ENCODE assay signal across 20 cellular contexts in genomic region chr7:128074736-128075135, GRCh38. TPM values are rescaled to one million over a fixed set of nuclear protein-coding genes. Genes with fewer than 3 reads are reported as not detected.
DNase-seq lines count a peak whose midpoint lies in the region; ATAC-seq and TF ChIP-seq lines count a peak whose summit lies in the region.
"Had no signal": no experiment of that assay in that cellular context is flagged by ENCODE, and none has a peak within 500 bp of the region (broad histone marks: within the 10 kb centered on the region; RNA-seq: fewer than 3 reads in every experiment).

No MANE protein-coding gene starts in this region.

- H3K4me1 ChIP-seq in HEK293 (ENCODE audit: control insufficient read depth, insufficient read depth, low read length), result no peaks in the 10 kb centered on the region
- peaks cover 0 to 30% (median 13%) of the 10 kb centered on the region in 6 donors for H3K4me1 ChIP-seq in spleen
- H3K4me1 ChIP-seq: A549, HAP-1 had no signal

- no peaks in the 10 kb centered on the region for H3K27me3 Mint-ChIP-seq in activated T-cell treated with anti-CD3 and anti-CD28 coated beads, Interleukin-2, amount 50 U/mL, for 24 hours
- no peaks in the 10 kb centered on the region for H3K27me3 Mint-ChIP-seq in activated T-cell treated with anti-CD3 and anti-CD28 coated beads, Interleukin-2, amount 50 U/mL, for 72 hours (ENCODE audit: low read depth)
- H3K27me3 Mint-ChIP-seq in chondrocyte (ENCODE audit: low read depth), result no peaks in the 10 kb centered on the region

- no peak for DNase-seq in activated T-cell treated with anti-CD3 and anti-CD28 coated beads, Interleukin-2, amount 50 U/mL, for 24 hours
- no peak for DNase-seq in activated T-cell treated with anti-CD3 and anti-CD28 coated beads, Interleukin-2, amount 50 U/mL, for 72 hours
- DNase-seq in chondrocyte (ENCODE audit: low spot score), result no peak
- DNase-seq in spleen, result peak; percentile 58
- DNase-seq in occipital lobe (lab: John Stamatoyannopoulos, UW), result no peak
- DNase-seq in DMS79 treated with DMSO at 0.1 percent for 48 hours (lab: John Stamatoyannopoulos, UW), result no peak
- DNase-seq: AML-193; Calu3; CD8-positive, alpha-beta T cell; DND-41; EL; GM23248 had no signal

- CTCF ChIA-PET in HEK293 (lab: Yijun Ruan, JAX), result no interaction called here

- H3K36me3 Mint-ChIP-seq in activated T-cell treated with anti-CD3 and anti-CD28 coated beads, Interleukin-2, amount 50 U/mL, for 24 hours (ENCODE audit: low read depth), result peaks cover 88% of the 10 kb centered on the region
- peaks cover 0 to 6% of the 10 kb centered on the region in 2 donors for H3K36me3 Mint-ChIP-seq in activated T-cell treated with anti-CD3 and anti-CD28 coated beads, Interleukin-2, amount 50 U/mL, for 72 hours (ENCODE audit: insufficient read depth in 2 of 2)
- H3K36me3 Mint-ChIP-seq in chondrocyte (ENCODE audit: low read depth), result peaks cover 6% of the 10 kb centered on the region

- ATAC-seq in activated T-cell treated with anti-CD3 and anti-CD28 coated beads, Interleukin-2, amount 50 U/mL, for 72 hours (replicated peaks in 1 of 2), result no peak
- ATAC-seq in GM19324 (IDR thresholded peaks at IDR 0.05; ENCODE audit: low FRiP score, unreplicated experiment), result no peak
- ATAC-seq: A549; CD8-positive, alpha-beta T cell; GM12878 had no signal

- H3K36me3 ChIP-seq in HEK293 (ENCODE audit: control insufficient read depth in 2 of 2, insufficient read depth in 1 of 2, low read length in 2 of 2) (peaks cover 0 to 16% of the 10 kb centered on the region in 2 experiments; a peak in 1 of 3 replicates), spleen (peaks cover 0 to 83% (median 28%) of the 10 kb centered on the region in 6 donors)

- no peak overlapping the region for H3K4me3 Mint-ChIP-seq in activated T-cell treated with anti-CD3 and anti-CD28 coated beads, Interleukin-2, amount 50 U/mL, for 24 hours
- H3K4me3 Mint-ChIP-seq in activated T-cell treated with anti-CD3 and anti-CD28 coated beads, Interleukin-2, amount 50 U/mL, for 72 hours, result no peak overlapping the region
- no peak overlapping the region for H3K4me3 Mint-ChIP-seq in chondrocyte (ENCODE audit: unreplicated experiment)
- H3K4me3 Mint-ChIP-seq: CD8-positive, alpha-beta T cell had no signal

- TF ChIP-seq POLR2A in spleen (IDR thresholded peaks at IDR 0.05), result no peak

- H3K27ac ChIP-seq in HEK293 (ENCODE audit: extremely low read depth, low read depth, low read length), result no peak overlapping the region
- no peak overlapping the region for H3K27ac ChIP-seq in spleen
- H3K27ac ChIP-seq: 22Rv1, A549, GM23248 had no signal

- H3K27ac Mint-ChIP-seq in activated T-cell treated with anti-CD3 and anti-CD28 coated beads, Interleukin-2, amount 50 U/mL, for 24 hours, result peak overlapping the region; percentile 29
- H3K27ac Mint-ChIP-seq in activated T-cell treated with anti-CD3 and anti-CD28 coated beads, Interleukin-2, amount 50 U/mL, for 72 hours, result no peak overlapping the region
- peak overlapping the region; percentile 13 for H3K27ac Mint-ChIP-seq in chondrocyte (ENCODE audit: unreplicated experiment)
- H3K27ac Mint-ChIP-seq: CD8-positive, alpha-beta T cell had no signal

- intact Hi-C loops in spleen (cut with DNase I; ENCODE audit: low total_unique reads), result no loop called here

- WGBS in spleen, 5 donors, result 82 to 86% (median 82%) methylated on average over 4 to 6 of the region's 6 CpGs

- no peak for TF ChIP-seq CTCF in HEK293 (tag by site-specific recombination; IDR thresholded peaks at IDR 0.05)
- TF ChIP-seq CTCF in chondrocyte (IDR thresholded peaks at IDR 0.05), result no peak
- no peak for TF ChIP-seq CTCF in spleen (IDR thresholded peaks at IDR 0.05 in 8 of 11, conservative IDR thresholded peaks at IDR 0.05 in 3 of 11)

- no peaks in the 10 kb centered on the region for H3K27me3 ChIP-seq in spleen (replicated peaks in 1 of 7)

- peaks cover 17% of the 10 kb centered on the region for H3K4me1 Mint-ChIP-seq in activated T-cell treated with anti-CD3 and anti-CD28 coated beads, Interleukin-2, amount 50 U/mL, for 24 hours (ENCODE audit: low read depth)
- peaks cover 17% of the 10 kb centered on the region for H3K4me1 Mint-ChIP-seq in activated T-cell treated with anti-CD3 and anti-CD28 coated beads, Interleukin-2, amount 50 U/mL, for 72 hours (ENCODE audit: low read depth)
- H3K4me1 Mint-ChIP-seq in chondrocyte (ENCODE audit: low read depth), result peaks cover 3% of the 10 kb centered on the region

- POLR2A ChIA-PET in HEK293 (lab: Yijun Ruan, JAX), result no interaction called here

- H3K4me3 ChIP-seq in HEK293 (ENCODE audit: low read depth, low read length) (no peak overlapping the region), spleen (no peak overlapping the region)
- H3K4me3 ChIP-seq: A549, GM12878, GM23248, HAP-1 had no signal

- H3K9me3 Mint-ChIP-seq in activated T-cell treated with anti-CD3 and anti-CD28 coated beads, Interleukin-2, amount 50 U/mL, for 24 hours, result no peaks in the 10 kb centered on the region
- no peaks in the 10 kb centered on the region for H3K9me3 Mint-ChIP-seq in activated T-cell treated with anti-CD3 and anti-CD28 coated beads, Interleukin-2, amount 50 U/mL, for 72 hours
- no peaks in the 10 kb centered on the region for H3K9me3 Mint-ChIP-seq in chondrocyte (ENCODE audit: low read depth)
- H3K9me3 Mint-ChIP-seq: CD8-positive, alpha-beta T cell had no signal

- no peaks in the 10 kb centered on the region for H3K9me3 ChIP-seq in HEK293 (ENCODE audit: control insufficient read depth, insufficient read depth, low read depth, low read length)
- no peaks in the 10 kb centered on the region for H3K9me3 ChIP-seq in spleen
- H3K9me3 ChIP-seq: A549, HAP-1 had no signal

TF ChIP-seq in HEK293, 187 proteins besides CTCF, POLR2A, EP300 and RAD21:
- TF ChIP-seq ZIC2 (tag by site-specific recombination; IDR thresholded peaks at IDR 0.05), result peak; percentile 48
- peak; percentile 35; the same call in 1 of the 2 replicates for TF ChIP-seq GLIS1 (tag by site-specific recombination; IDR thresholded peaks at IDR 0.05)
- TF ChIP-seq ZNF266 (tag by site-specific recombination; IDR thresholded peaks at IDR 0.05; ENCODE audit: low read depth), result no peak
TF ChIP-seq in HEK293: peak in this region for 2.

RNA-seq across cellular contexts. Expression of gene LRRC4, which starts 43.5 kb away (rescaled TPM):
- total RNA-seq in activated T-cell treated with anti-CD3 and anti-CD28 coated beads, Interleukin-2, amount 50 U/mL, for 72 hours, result under 1 TPM in 1 of 2 donors, not detected in 1; 0.53 TPM
- total RNA-seq in chondrocyte, result 0.23 to 0.94 TPM (median 0.32 TPM) in 3 replicates
- 10 to 100 TPM; 13.7 to 43.4 (median 18.3) TPM for total RNA-seq in spleen
- 1 to 10 TPM in 2 of 3 donors, under 1 TPM in 1; 0.78 to 3.7 (median 1.4) TPM for polyA plus RNA-seq in spleen
- total RNA-seq in occipital lobe, result 18.4 TPM
- total RNA-seq: Calu3, H4, HT-29 had no signal
- polyA plus RNA-seq: A549 had no signal
